In genomic region chr16:54901606-54902005, GRCh38 we compare ENCODE assay signal across 8 cellular contexts.
"Had no signal": no experiment of that assay in that cellular context is flagged by ENCODE, and none has a peak within 500 bp of the region (broad histone marks: within the 10 kb centered on the region; RNA-seq: fewer than 3 reads in every experiment).

No MANE protein-coding gene starts in this region.

- H3K9me3 ChIP-seq: HAP-1 had no signal

- H3K4me1 ChIP-seq: HAP-1 had no signal

- H3K27ac ChIP-seq: GM23248 had no signal

- DNase-seq: GM23248, GOT3, H7, H9, HCEC 1CT, HFFc6 had no signal

- ATAC-seq: HCT116 had no signal

- H3K4me1 Mint-ChIP-seq: H9 had no signal

- H3K4me3 Mint-ChIP-seq: H9, HFFc6 had no signal

- H2AFZ ChIP-seq: GM23248 had no signal

- H3K9me3 Mint-ChIP-seq: HFFc6 had no signal

- H3K36me3 ChIP-seq: HAP-1 had no signal

- H3K27ac Mint-ChIP-seq: H9, HFFc6 had no signal

- H3K4me3 ChIP-seq: GM23248, HAP-1 had no signal
